ENCODE assay signal across 1 cellular context in genomic region chr7:100119075-100119700, GRCh38.
TF ChIP-seq lines count a peak whose summit lies in the region.

TSS of gene CNPY4 (plus strand) at chr7:100119634. CDS start at chr7:100119745, 111 bp downstream.
TSS of gene TAF6 (minus strand) at chr7:100119358. CDS start at chr7:100114209, 5,149 bp downstream.

TF ChIP-seq in GM12878, 131 proteins besides CTCF, POLR2A, EP300 and RAD21 (continued from another document):
- TF ChIP-seq REST (IDR thresholded peaks at IDR 0.05; ENCODE audit: low read depth, low read length) = 0 out of 2 replicates have a peak, but pooled peaks have one; percentile 54
- no peak for TF ChIP-seq SUPT20H (IDR thresholded peaks at IDR 0.05; ENCODE audit: borderline replicate concordance, control insufficient read depth, low read depth, low read length)
- peak; percentile 96 for TF ChIP-seq BMI1 (IDR thresholded peaks at IDR 0.05; ENCODE audit: borderline replicate concordance)
- TF ChIP-seq ZNF687 (IDR thresholded peaks at IDR 0.05) = peak; percentile 98
- TF ChIP-seq STAT1 (conservative IDR thresholded peaks at IDR 0.05) = peak; percentile 54; the same call in 1 of the 2 replicates
- 0 out of 2 replicates have a peak, but pooled peaks have one; percentile 19 for TF ChIP-seq E2F4 (IDR thresholded peaks at IDR 0.05; ENCODE audit: low read depth, low read length)
- no peak for TF ChIP-seq E2F8 (IDR thresholded peaks at IDR 0.05; ENCODE audit: low read depth, partially characterized antibody)
- TF ChIP-seq NRF1 (conservative IDR thresholded peaks at IDR 0.05; ENCODE audit: low read depth, low read length) = peak; percentile 76
- TF ChIP-seq WRNIP1 (IDR thresholded peaks at IDR 0.05; ENCODE audit: borderline replicate concordance, low read depth, low read length) = 0 out of 2 replicates have a peak, but pooled peaks have one; percentile 3
- peak; percentile 73; the same call in 1 of the 2 replicates for TF ChIP-seq POLR2AphosphoS5 (IDR thresholded peaks at IDR 0.05; ENCODE audit: low read length)
- peak; percentile 43; the same call in 1 of the 2 replicates for TF ChIP-seq CHD2 (IDR thresholded peaks at IDR 0.05; ENCODE audit: borderline replicate concordance, low read depth, low read length)
- TF ChIP-seq SKIL (IDR thresholded peaks at IDR 0.05; ENCODE audit: low read depth, poor library complexity, severe bottlenecking) = peak; percentile 78
- peak; percentile 89 for TF ChIP-seq MXI1 (IDR thresholded peaks at IDR 0.05; ENCODE audit: low read depth, low read length)
- TF ChIP-seq ELK1 (IDR thresholded peaks at IDR 0.05; ENCODE audit: low read depth, low read length) = no peak
- TF ChIP-seq EGR1 (IDR thresholded peaks at IDR 0.05; ENCODE audit: borderline replicate concordance in 1 of 2, low read depth in 2 of 2, low read length in 2 of 2) = peak in 1 of 2 experiments; percentile 79; a peak in 2 of 3 replicates
- TF ChIP-seq NBN (IDR thresholded peaks at IDR 0.05) = peak; percentile 63; the same call in 1 of the 2 replicates
- TF ChIP-seq MAX (IDR thresholded peaks at IDR 0.05; ENCODE audit: low read depth, low read length) = peak; percentile 83; the same call in 1 of the 2 replicates
- peak; percentile 57 for TF ChIP-seq RUNX3 (IDR thresholded peaks at IDR 0.05; ENCODE audit: low read length)
- peak; percentile 72 for TF ChIP-seq IKZF1 (conservative IDR thresholded peaks at IDR 0.05)
- TF ChIP-seq ZNF384 (IDR thresholded peaks at IDR 0.05; ENCODE audit: borderline replicate concordance, low read depth, low read length) = no peak
- TF ChIP-seq RELA (IDR thresholded peaks at IDR 0.05; ENCODE audit: borderline replicate concordance, partially characterized antibody) = no peak
- no peak for TF ChIP-seq ZBTB33 (IDR thresholded peaks at IDR 0.05)
- peak; percentile 64 for TF ChIP-seq MLLT1 (IDR thresholded peaks at IDR 0.05)
- peak; percentile 98 for TF ChIP-seq RB1 (IDR thresholded peaks at IDR 0.05; ENCODE audit: borderline replicate concordance)
- peak; percentile 73 for TF ChIP-seq KLF5 (IDR thresholded peaks at IDR 0.05; ENCODE audit: partially characterized antibody)
- peak; percentile 59 for TF ChIP-seq SP1 (IDR thresholded peaks at IDR 0.05; ENCODE audit: low read depth, low read length)
- no peak for TF ChIP-seq E4F1 (IDR thresholded peaks at IDR 0.05; ENCODE audit: borderline replicate concordance, partially characterized antibody)
- TF ChIP-seq PML (IDR thresholded peaks at IDR 0.05; ENCODE audit: low read length) = peak; percentile 80; the same call in 1 of the 2 replicates
- peak; percentile 94 for TF ChIP-seq RAD51 (IDR thresholded peaks at IDR 0.05)
- TF ChIP-seq DPF2 (IDR thresholded peaks at IDR 0.05) = 0 out of 2 replicates have a peak, but pooled peaks have one; percentile 22
- TF ChIP-seq SMAD1 (IDR thresholded peaks at IDR 0.05; ENCODE audit: low read depth, partially characterized antibody) = no peak
- TF ChIP-seq ZBED1 (IDR thresholded peaks at IDR 0.05; ENCODE audit: borderline replicate concordance) = no peak
- 0 out of 2 replicates have a peak, but pooled peaks have one; percentile 22 for TF ChIP-seq TCF12 (IDR thresholded peaks at IDR 0.05; ENCODE audit: low read depth, low read length)
- no peak for TF ChIP-seq STAT3 (IDR thresholded peaks at IDR 0.05; ENCODE audit: low read depth, low read length)
